ENCODE assay signal across 1 cellular context in genomic region chr4:83207497-83208105, GRCh38.
TF ChIP-seq lines count a peak whose summit lies in the region.

No MANE protein-coding gene starts in this region.

TF ChIP-seq in IMR-90, 13 proteins besides CTCF, POLR2A, EP300 and RAD21:
- TF ChIP-seq ELK1 (IDR thresholded peaks at IDR 0.05; ENCODE audit: borderline replicate concordance, low read depth, low read length) (no peak), SMC3 (IDR thresholded peaks at IDR 0.05; ENCODE audit: low read depth, low read length) (no peak), BHLHE40 (IDR thresholded peaks at IDR 0.05; ENCODE audit: low read depth, low read length) (no peak; the same call in 1 of the 2 replicates), RCOR1 (IDR thresholded peaks at IDR 0.05; ENCODE audit: insufficient replicate concordance, low read length) (no peak), MXI1 (IDR thresholded peaks at IDR 0.05; ENCODE audit: borderline replicate concordance, low read depth, low read length) (no peak), USF2 (IDR thresholded peaks at IDR 0.05; ENCODE audit: low read depth, low read length) (no peak)
